In the genomic region with DNA sequence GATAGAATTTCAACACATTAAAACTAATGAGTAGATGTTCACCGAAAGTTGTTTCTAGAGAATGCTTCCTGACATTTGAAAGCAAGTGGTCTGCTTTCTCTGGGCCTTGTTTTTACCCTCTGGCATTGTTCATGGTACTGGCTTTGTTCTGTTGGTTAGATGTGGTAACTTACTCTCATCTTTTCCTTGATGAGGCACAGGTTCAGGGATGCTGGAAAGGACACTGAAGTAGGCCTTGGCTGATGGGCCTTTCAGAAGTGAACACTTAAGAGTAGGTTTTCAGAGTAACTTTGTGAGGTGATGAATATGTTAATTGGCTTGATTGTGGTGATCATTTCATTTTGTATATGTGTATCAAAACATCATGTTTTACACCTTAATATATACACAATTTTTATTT, we compare ENCODE assay signal across 21 cellular contexts. TPM values are rescaled to one million over a fixed set of nuclear protein-coding genes. Genes with fewer than 3 reads are reported as not detected.
A peak's percentile ranks its signal among the peaks of the same experiment; 100 is the strongest.
DNase-seq lines count a peak whose midpoint lies in the region; ATAC-seq, FAIRE-seq and TF ChIP-seq lines count a peak whose summit lies in the region.
"Had no signal": no experiment of that assay in that cellular context is flagged by ENCODE, and none has a peak within 500 bp of the region (broad histone marks: within the 10 kb centered on the region; RNA-seq: fewer than 3 reads in every experiment).

No MANE protein-coding gene starts in this region.

- H3K4me1 Mint-ChIP-seq in activated T-cell treated with anti-CD3 and anti-CD28 coated beads, Interleukin-2, amount 50 U/mL, for 24 hours (ENCODE audit: low read depth), result peaks cover 74% of the 10 kb centered on the region
- H3K4me1 Mint-ChIP-seq in activated T-helper 17 cell treated with anti-CD3 and anti-CD28 coated beads, Interleukin-2, amount 50 U/mL, for 72 hours, result peaks cover 39% of the 10 kb centered on the region
- peaks cover 13% of the 10 kb centered on the region for H3K4me1 Mint-ChIP-seq in nephron progenitor cell

- TF ChIP-seq CTCF in nephron progenitor cell (IDR thresholded peaks at IDR 0.05), result no peak

- H3K36me3 Mint-ChIP-seq in activated T-cell treated with anti-CD3 and anti-CD28 coated beads, Interleukin-2, amount 50 U/mL, for 24 hours (ENCODE audit: low read depth), result peaks cover 67% of the 10 kb centered on the region
- H3K36me3 Mint-ChIP-seq in activated T-helper 17 cell treated with anti-CD3 and anti-CD28 coated beads, Interleukin-2, amount 50 U/mL, for 72 hours (ENCODE audit: low read depth), result peaks cover 69% of the 10 kb centered on the region
- H3K36me3 Mint-ChIP-seq in nephron progenitor cell (ENCODE audit: low read depth), result peaks cover 70% of the 10 kb centered on the region

- no peak for TF ChIP-seq POLR2A in GM12891 (IDR thresholded peaks at IDR 0.05; ENCODE audit: low read depth, low read length)

- DNase-seq in activated T-cell treated with anti-CD3 and anti-CD28 coated beads, Interleukin-2, amount 50 U/mL, for 24 hours, result no peak
- DNase-seq in activated T-cell treated with anti-CD3 and anti-CD28 coated beads, Interleukin-2, amount 50 U/mL, for 1 hour, result no peak
- DNase-seq in GM12891 (ENCODE audit: insufficient read length, low spot score) (no peak), nephron progenitor cell (no peak), C1 segment of cervical spinal cord (lab: John Stamatoyannopoulos, UW) (no peak)
- DNase-seq: GOT3; IMR-90; KG1; MM.1S; NCI-H2029; NCI-H446 treated with DMSO at 0.1 percent for 48 hours; NCI-H526; NCI-H82; NK-92 treated with Interleukin-12 subunit alpha and Interleukin-12 subunit beta, amount 100 ng/mL, for 24 hours; PC-3; SJCRH30 had no signal

- H3K27me3 Mint-ChIP-seq in activated T-cell treated with anti-CD3 and anti-CD28 coated beads, Interleukin-2, amount 50 U/mL, for 24 hours, result no peaks in the 10 kb centered on the region
- no peaks in the 10 kb centered on the region for H3K27me3 Mint-ChIP-seq in activated T-helper 17 cell treated with anti-CD3 and anti-CD28 coated beads, Interleukin-2, amount 50 U/mL, for 72 hours
- H3K27me3 Mint-ChIP-seq in nephron progenitor cell (ENCODE audit: low read depth, poor library complexity), result peaks cover 2% of the 10 kb centered on the region
- H3K27me3 Mint-ChIP-seq: B cell had no signal

- no peaks in the 10 kb centered on the region for H3K9me3 Mint-ChIP-seq in activated T-cell treated with anti-CD3 and anti-CD28 coated beads, Interleukin-2, amount 50 U/mL, for 24 hours
- no peaks in the 10 kb centered on the region for H3K9me3 Mint-ChIP-seq in activated T-helper 17 cell treated with anti-CD3 and anti-CD28 coated beads, Interleukin-2, amount 50 U/mL, for 72 hours
- peaks cover 15% of the 10 kb centered on the region for H3K9me3 Mint-ChIP-seq in nephron progenitor cell
- H3K9me3 Mint-ChIP-seq: CD14-positive monocyte had no signal

- no peak for ATAC-seq in activated T-helper 17 cell treated with anti-CD3 and anti-CD28 coated beads, Interleukin-2, amount 50 U/mL, for 72 hours (replicated peaks)
- ATAC-seq in GM18511 (IDR thresholded peaks at IDR 0.05; ENCODE audit: unreplicated experiment), result no peak
- ATAC-seq: HCT116, PC-3 had no signal

- peak overlapping the region; percentile 55 for H3K27ac Mint-ChIP-seq in activated T-cell treated with anti-CD3 and anti-CD28 coated beads, Interleukin-2, amount 50 U/mL, for 24 hours
- H3K27ac Mint-ChIP-seq in activated T-helper 17 cell treated with anti-CD3 and anti-CD28 coated beads, Interleukin-2, amount 50 U/mL, for 72 hours, result peak overlapping the region; percentile 71
- peak overlapping the region; percentile 67 for H3K27ac Mint-ChIP-seq in nephron progenitor cell
- H3K27ac Mint-ChIP-seq: B cell had no signal

- H3K4me3 Mint-ChIP-seq in activated T-cell treated with anti-CD3 and anti-CD28 coated beads, Interleukin-2, amount 50 U/mL, for 24 hours, result no peak overlapping the region
- no peak overlapping the region for H3K4me3 Mint-ChIP-seq in activated T-helper 17 cell treated with anti-CD3 and anti-CD28 coated beads, Interleukin-2, amount 50 U/mL, for 72 hours
- no peak overlapping the region for H3K4me3 Mint-ChIP-seq in nephron progenitor cell
- H3K4me3 Mint-ChIP-seq: B cell, CD14-positive monocyte had no signal

- FAIRE-seq in GM12891 (lab: Jason Lieb, UNC), result peak; percentile 40

TF ChIP-seq in GM12891, 5 proteins besides CTCF, POLR2A, EP300 and RAD21:
- TF ChIP-seq PAX5 (IDR thresholded peaks at IDR 0.05; ENCODE audit: insufficient read depth, low read length, severe bottlenecking) (no peak), TAF1 (IDR thresholded peaks at IDR 0.05; ENCODE audit: low read depth, low read length) (no peak), POU2F2 (IDR thresholded peaks at IDR 0.05; ENCODE audit: low read depth, low read length) (no peak), POLR2AphosphoS5 (IDR thresholded peaks at IDR 0.05; ENCODE audit: low read depth, low read length) (no peak), SPI1 (IDR thresholded peaks at IDR 0.05; ENCODE audit: low read depth, low read length) (no peak)

RNA-seq across cellular contexts. Expression of a gene that starts 55.8 kb away (rescaled TPM):
- polyA plus RNA-seq in GM12891 (2012; ENCODE audit: low read depth, missing spikeins), result 16.2 TPM
- 10 to 100 TPM; 55.6 to 59.9 TPM for total RNA-seq in activated T-helper 17 cell treated with anti-CD3 and anti-CD28 coated beads, Interleukin-2, amount 50 U/mL, for 72 hours
